Comparison of ENCODE assay signal across 8 cellular contexts in genomic region chr5:125198270-125198974, GRCh38.
DNase-seq lines count a peak whose midpoint lies in the region; ATAC-seq and TF ChIP-seq lines count a peak whose summit lies in the region.

No MANE protein-coding gene starts in this region.

- WGBS in neuronal stem cell (ENCODE audit: extremely low coverage in 2 of 2, insufficient read length in 2 of 2, insufficient replicate concordance in 1 of 2), 2 donors: no CpG with 5 or more reads among the region's 3 CpGs

- H3K4me3 ChIP-seq in GM12865 (ENCODE audit: low read depth, low read length): no peak overlapping the region
- no peak overlapping the region for H3K4me3 ChIP-seq in epithelial cell of esophagus (ENCODE audit: low read length)
- no peak overlapping the region for H3K4me3 ChIP-seq in neuronal stem cell (ENCODE audit: low read length in 2 of 2)

- no peak overlapping the region for H2BK5ac ChIP-seq in neuronal stem cell (ENCODE audit: low read length)

- H3K79me1 ChIP-seq in neuronal stem cell (ENCODE audit: low read depth, low read length): no peaks in the 10 kb centered on the region

- H3K9me3 ChIP-seq in neuronal stem cell (replicated peaks in 1 of 2; ENCODE audit: control insufficient read depth in 2 of 2, insufficient read depth in 1 of 2, low read depth in 1 of 2, low read length in 2 of 2): no peaks in the 10 kb centered on the region

- no peak overlapping the region for H3K27ac Mint-ChIP-seq in activated CD4-positive, alpha-beta T cell treated with anti-CD3 and anti-CD28 coated beads for 36 hours

- no peaks in the 10 kb centered on the region for H3K36me3 Mint-ChIP-seq in activated CD4-positive, alpha-beta T cell treated with anti-CD3 and anti-CD28 coated beads for 36 hours (ENCODE audit: low read depth)

- H2BK15ac ChIP-seq in neuronal stem cell (ENCODE audit: low read length): no peak overlapping the region

- no peak overlapping the region for H3K27ac ChIP-seq in neuronal stem cell (replicated peaks; ENCODE audit: low read length)

- no peaks in the 10 kb centered on the region for H3K27me3 Mint-ChIP-seq in activated CD4-positive, alpha-beta T cell treated with anti-CD3 and anti-CD28 coated beads for 36 hours

- no peak overlapping the region for H3K14ac ChIP-seq in neuronal stem cell (ENCODE audit: low read length)

- DNase-seq in GM12865 (ENCODE audit: low read depth) (peak; percentile 15), NCI-H69 (lab: John Stamatoyannopoulos, UW) (peak; percentile 100), epithelial cell of esophagus (ENCODE audit: low read depth) (peak; percentile 43), neuronal stem cell (ENCODE audit: low spot score) (no peak), KG1 (lab: John Stamatoyannopoulos, UW) (no peak), NOMO-1 treated with dmso at 0.1 percent for 144 hours (lab: John Stamatoyannopoulos, UW; ENCODE audit: unreplicated experiment) (no peak), GM20000 (ENCODE audit: low spot score) (no peak)
- DNase-seq in activated CD4-positive, alpha-beta T cell treated with anti-CD3 and anti-CD28 coated beads for 36 hours: no peak

- POLR2A ChIA-PET in activated CD4-positive, alpha-beta T cell treated with anti-CD3 and anti-CD28 coated beads for 36 hours (lab: Charles Lee): no interaction called here

- H3K36me3 ChIP-seq in neuronal stem cell (replicated peaks in 1 of 2; ENCODE audit: control insufficient read depth in 2 of 2, insufficient read depth in 2 of 2, low read length in 2 of 2): no peaks in the 10 kb centered on the region

- H3K4me1 Mint-ChIP-seq in activated CD4-positive, alpha-beta T cell treated with anti-CD3 and anti-CD28 coated beads for 36 hours: peaks cover 6% of the 10 kb centered on the region

- peak overlapping the region; percentile 11 for H2AFZ ChIP-seq in neuronal stem cell (ENCODE audit: low read length)

- no peak overlapping the region for H3K9ac ChIP-seq in neuronal stem cell (ENCODE audit: low read depth, low read length, poor library complexity)

- no peak overlapping the region for H3K18ac ChIP-seq in neuronal stem cell (ENCODE audit: low read length)

- no peak overlapping the region for H2BK12ac ChIP-seq in neuronal stem cell (ENCODE audit: low read length)

- intact Hi-C loops in activated CD4-positive, alpha-beta T cell treated with anti-CD3 and anti-CD28 coated beads for 36 hours (cut with DNase I, micrococcal nuclease): no loop called here

- TF ChIP-seq CTCF in GM12865 (IDR thresholded peaks at IDR 0.05; ENCODE audit: insufficient read depth, low read depth, low read length, missing control alignments) (no peak), epithelial cell of esophagus (IDR thresholded peaks at IDR 0.05; ENCODE audit: insufficient read depth, low read depth, low read length, missing control alignments) (no peak), GM20000 (IDR thresholded peaks at IDR 0.05; ENCODE audit: extremely low read depth, missing control alignments) (no peak)

- H3K4me1 ChIP-seq in neuronal stem cell (ENCODE audit: control insufficient read depth in 2 of 2, insufficient read depth in 1 of 2, low read depth in 1 of 2, low read length in 2 of 2): peaks cover 13 to 55% of the 10 kb centered on the region in 2 donors

- H3K4ac ChIP-seq in neuronal stem cell (ENCODE audit: low read length): no peak overlapping the region

- no peak overlapping the region for H3K4me2 ChIP-seq in neuronal stem cell (ENCODE audit: insufficient read depth, low read length, poor library complexity, severe bottlenecking)

- H3K4me3 Mint-ChIP-seq in activated CD4-positive, alpha-beta T cell treated with anti-CD3 and anti-CD28 coated beads for 36 hours: no peak overlapping the region

- no peak for ATAC-seq in activated CD4-positive, alpha-beta T cell treated with anti-CD3 and anti-CD28 coated beads for 36 hours

- CTCF ChIA-PET in activated CD4-positive, alpha-beta T cell treated with anti-CD3 and anti-CD28 coated beads for 36 hours (lab: Charles Lee): no interaction called here

- no peak overlapping the region for H4K8ac ChIP-seq in neuronal stem cell (ENCODE audit: low read depth, low read length)

- H3K27me3 ChIP-seq in neuronal stem cell (ENCODE audit: control insufficient read depth in 3 of 3, insufficient read depth in 3 of 3, low read depth in 1 of 3, low read length in 3 of 3): no peaks in the 10 kb centered on the region

- H3K9me3 Mint-ChIP-seq in activated CD4-positive, alpha-beta T cell treated with anti-CD3 and anti-CD28 coated beads for 36 hours (ENCODE audit: low read depth): no peaks in the 10 kb centered on the region

- H3K23ac ChIP-seq in neuronal stem cell (ENCODE audit: low read depth, low read length, poor library complexity): no peak overlapping the region

- H4K91ac ChIP-seq in neuronal stem cell (ENCODE audit: low read depth, low read length, poor library complexity): no peak overlapping the region

- no peak overlapping the region for H2AK5ac ChIP-seq in neuronal stem cell (ENCODE audit: low read depth, low read length)

- no peak overlapping the region for H2BK120ac ChIP-seq in neuronal stem cell (ENCODE audit: low read depth, low read length)

Comparison
In these comparisons a context has a peak if more than half of its experiments do, and no peak if none do; other contexts are left out.
1. DNase-seq: peak in GM12865 (single experiment), NCI-H69 (single experiment) and epithelial cell of esophagus (single experiment); none in neuronal stem cell (single experiment), activated CD4-positive, alpha-beta T cell treated with anti-CD3 and anti-CD28 coated beads for 36 hours (single experiment), KG1 (single experiment), NOMO-1 treated with dmso at 0.1 percent for 144 hours (single experiment) and GM20000 (single experiment).